Comparison of ENCODE assay signal across 2 cellular contexts in the genomic region with DNA sequence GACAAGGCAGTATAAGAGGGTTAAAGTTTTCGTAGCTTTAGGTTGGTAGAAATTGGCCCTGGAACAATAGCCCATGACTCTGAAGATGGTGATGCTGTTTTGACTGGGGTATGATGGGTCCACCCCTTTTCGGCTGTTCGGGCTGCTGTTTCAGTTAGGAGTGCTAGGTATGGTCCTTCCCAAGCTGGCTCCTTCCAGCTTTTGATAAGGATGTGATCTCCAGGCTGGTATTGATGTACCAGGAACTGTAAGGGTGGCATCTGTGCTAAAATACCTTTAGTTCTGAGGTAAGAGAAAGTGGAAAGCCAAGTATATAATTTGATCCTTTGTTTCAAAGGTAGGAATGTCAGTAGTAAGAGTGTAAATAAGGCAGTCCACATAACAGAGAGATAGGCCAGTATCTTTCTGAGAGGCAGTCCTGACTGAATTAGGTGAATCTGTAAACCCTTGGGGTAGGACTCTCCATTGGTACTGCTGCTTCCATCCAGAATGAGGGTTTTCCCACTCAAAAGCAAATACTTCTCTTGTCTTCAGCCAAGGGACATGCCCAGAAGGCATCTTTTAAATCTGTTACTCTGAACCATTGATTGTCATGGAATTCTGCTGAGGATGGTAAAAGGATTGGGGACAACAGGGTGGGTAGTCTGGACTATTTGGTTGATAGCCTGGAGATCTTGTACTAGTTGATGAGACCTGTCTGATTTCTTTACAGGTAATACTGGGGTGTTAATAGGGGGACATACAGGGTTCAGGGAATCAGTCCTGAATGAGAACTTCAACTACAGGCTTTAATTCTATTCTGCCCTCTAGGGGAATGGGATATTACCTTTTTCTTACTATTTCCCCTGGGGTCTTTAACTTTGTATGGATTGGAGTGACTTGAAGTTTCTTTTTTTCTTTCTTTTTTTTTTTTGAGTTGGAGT.
TF ChIP-seq lines count a peak whose summit lies in the region.

No MANE protein-coding gene starts in this region.

TF ChIP-seq in SK-N-SH, 30 proteins besides CTCF, POLR2A, EP300 and RAD21 (continued from another document):
- TF ChIP-seq, protein P1, sequence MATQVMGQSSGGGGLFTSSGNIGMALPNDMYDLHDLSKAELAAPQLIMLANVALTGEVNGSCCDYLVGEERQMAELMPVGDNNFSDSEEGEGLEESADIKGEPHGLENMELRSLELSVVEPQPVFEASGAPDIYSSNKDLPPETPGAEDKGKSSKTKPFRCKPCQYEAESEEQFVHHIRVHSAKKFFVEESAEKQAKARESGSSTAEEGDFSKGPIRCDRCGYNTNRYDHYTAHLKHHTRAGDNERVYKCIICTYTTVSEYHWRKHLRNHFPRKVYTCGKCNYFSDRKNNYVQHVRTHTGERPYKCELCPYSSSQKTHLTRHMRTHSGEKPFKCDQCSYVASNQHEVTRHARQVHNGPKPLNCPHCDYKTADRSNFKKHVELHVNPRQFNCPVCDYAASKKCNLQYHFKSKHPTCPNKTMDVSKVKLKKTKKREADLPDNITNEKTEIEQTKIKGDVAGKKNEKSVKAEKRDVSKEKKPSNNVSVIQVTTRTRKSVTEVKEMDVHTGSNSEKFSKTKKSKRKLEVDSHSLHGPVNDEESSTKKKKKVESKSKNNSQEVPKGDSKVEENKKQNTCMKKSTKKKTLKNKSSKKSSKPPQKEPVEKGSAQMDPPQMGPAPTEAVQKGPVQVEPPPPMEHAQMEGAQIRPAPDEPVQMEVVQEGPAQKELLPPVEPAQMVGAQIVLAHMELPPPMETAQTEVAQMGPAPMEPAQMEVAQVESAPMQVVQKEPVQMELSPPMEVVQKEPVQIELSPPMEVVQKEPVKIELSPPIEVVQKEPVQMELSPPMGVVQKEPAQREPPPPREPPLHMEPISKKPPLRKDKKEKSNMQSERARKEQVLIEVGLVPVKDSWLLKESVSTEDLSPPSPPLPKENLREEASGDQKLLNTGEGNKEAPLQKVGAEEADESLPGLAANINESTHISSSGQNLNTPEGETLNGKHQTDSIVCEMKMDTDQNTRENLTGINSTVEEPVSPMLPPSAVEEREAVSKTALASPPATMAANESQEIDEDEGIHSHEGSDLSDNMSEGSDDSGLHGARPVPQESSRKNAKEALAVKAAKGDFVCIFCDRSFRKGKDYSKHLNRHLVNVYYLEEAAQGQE (IDR thresholded peaks at IDR 0.05; ENCODE audit: low read depth, low read length): no peak

TF ChIP-seq in SK-N-SH treated with all-trans-retinoic acid at 6 μM for 48 hours, 23 proteins besides CTCF, POLR2A, EP300 and RAD21 (continued from another document):
- TF ChIP-seq, protein P2, sequence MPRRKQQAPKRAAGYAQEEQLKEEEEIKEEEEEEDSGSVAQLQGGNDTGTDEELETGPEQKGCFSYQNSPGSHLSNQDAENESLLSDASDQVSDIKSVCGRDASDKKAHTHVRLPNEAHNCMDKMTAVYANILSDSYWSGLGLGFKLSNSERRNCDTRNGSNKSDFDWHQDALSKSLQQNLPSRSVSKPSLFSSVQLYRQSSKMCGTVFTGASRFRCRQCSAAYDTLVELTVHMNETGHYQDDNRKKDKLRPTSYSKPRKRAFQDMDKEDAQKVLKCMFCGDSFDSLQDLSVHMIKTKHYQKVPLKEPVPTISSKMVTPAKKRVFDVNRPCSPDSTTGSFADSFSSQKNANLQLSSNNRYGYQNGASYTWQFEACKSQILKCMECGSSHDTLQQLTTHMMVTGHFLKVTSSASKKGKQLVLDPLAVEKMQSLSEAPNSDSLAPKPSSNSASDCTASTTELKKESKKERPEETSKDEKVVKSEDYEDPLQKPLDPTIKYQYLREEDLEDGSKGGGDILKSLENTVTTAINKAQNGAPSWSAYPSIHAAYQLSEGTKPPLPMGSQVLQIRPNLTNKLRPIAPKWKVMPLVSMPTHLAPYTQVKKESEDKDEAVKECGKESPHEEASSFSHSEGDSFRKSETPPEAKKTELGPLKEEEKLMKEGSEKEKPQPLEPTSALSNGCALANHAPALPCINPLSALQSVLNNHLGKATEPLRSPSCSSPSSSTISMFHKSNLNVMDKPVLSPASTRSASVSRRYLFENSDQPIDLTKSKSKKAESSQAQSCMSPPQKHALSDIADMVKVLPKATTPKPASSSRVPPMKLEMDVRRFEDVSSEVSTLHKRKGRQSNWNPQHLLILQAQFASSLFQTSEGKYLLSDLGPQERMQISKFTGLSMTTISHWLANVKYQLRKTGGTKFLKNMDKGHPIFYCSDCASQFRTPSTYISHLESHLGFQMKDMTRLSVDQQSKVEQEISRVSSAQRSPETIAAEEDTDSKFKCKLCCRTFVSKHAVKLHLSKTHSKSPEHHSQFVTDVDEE (CRISPR knock-in tag; IDR thresholded peaks at IDR 0.05): no peak
- TF ChIP-seq ESRRG (CRISPR knock-in tag; IDR thresholded peaks at IDR 0.05): no peak
- no peak for TF ChIP-seq ZNF565 (CRISPR knock-in tag; conservative IDR thresholded peaks at IDR 0.05; ENCODE audit: low read depth)
- no peak for TF ChIP-seq OSR1 (CRISPR knock-in tag; IDR thresholded peaks at IDR 0.05)
- TF ChIP-seq, protein P3, sequence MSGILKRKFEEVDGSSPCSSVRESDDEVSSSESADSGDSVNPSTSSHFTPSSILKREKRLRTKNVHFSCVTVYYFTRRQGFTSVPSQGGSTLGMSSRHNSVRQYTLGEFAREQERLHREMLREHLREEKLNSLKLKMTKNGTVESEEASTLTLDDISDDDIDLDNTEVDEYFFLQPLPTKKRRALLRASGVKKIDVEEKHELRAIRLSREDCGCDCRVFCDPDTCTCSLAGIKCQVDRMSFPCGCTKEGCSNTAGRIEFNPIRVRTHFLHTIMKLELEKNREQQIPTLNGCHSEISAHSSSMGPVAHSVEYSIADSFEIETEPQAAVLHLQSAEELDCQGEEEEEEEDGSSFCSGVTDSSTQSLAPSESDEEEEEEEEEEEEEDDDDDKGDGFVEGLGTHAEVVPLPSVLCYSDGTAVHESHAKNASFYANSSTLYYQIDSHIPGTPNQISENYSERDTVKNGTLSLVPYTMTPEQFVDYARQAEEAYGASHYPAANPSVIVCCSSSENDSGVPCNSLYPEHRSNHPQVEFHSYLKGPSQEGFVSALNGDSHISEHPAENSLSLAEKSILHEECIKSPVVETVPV (CRISPR knock-in tag; IDR thresholded peaks at IDR 0.05): no peak
- no peak for TF ChIP-seq CSDC2 (CRISPR knock-in tag; IDR thresholded peaks at IDR 0.05)
- TF ChIP-seq, protein P4, sequence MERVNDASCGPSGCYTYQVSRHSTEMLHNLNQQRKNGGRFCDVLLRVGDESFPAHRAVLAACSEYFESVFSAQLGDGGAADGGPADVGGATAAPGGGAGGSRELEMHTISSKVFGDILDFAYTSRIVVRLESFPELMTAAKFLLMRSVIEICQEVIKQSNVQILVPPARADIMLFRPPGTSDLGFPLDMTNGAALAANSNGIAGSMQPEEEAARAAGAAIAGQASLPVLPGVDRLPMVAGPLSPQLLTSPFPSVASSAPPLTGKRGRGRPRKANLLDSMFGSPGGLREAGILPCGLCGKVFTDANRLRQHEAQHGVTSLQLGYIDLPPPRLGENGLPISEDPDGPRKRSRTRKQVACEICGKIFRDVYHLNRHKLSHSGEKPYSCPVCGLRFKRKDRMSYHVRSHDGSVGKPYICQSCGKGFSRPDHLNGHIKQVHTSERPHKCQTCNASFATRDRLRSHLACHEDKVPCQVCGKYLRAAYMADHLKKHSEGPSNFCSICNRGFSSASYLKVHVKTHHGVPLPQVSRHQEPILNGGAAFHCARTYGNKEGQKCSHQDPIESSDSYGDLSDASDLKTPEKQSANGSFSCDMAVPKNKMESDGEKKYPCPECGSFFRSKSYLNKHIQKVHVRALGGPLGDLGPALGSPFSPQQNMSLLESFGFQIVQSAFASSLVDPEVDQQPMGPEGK (CRISPR knock-in tag; IDR thresholded peaks at IDR 0.05; ENCODE audit: borderline replicate concordance): no peak
- TF ChIP-seq GLIS3 (CRISPR knock-in tag; IDR thresholded peaks at IDR 0.05): no peak
- no peak for TF ChIP-seq TCF4 (CRISPR knock-in tag; IDR thresholded peaks at IDR 0.05; ENCODE audit: borderline replicate concordance)
- no peak for TF ChIP-seq TOX (CRISPR knock-in tag; IDR thresholded peaks at IDR 0.05; ENCODE audit: borderline replicate concordance)
- TF ChIP-seq ZC3H10 (CRISPR knock-in tag; IDR thresholded peaks at IDR 0.05): no peak
- no peak for TF ChIP-seq SNAI2 (CRISPR knock-in tag; IDR thresholded peaks at IDR 0.05)
- TF ChIP-seq, protein P5, sequence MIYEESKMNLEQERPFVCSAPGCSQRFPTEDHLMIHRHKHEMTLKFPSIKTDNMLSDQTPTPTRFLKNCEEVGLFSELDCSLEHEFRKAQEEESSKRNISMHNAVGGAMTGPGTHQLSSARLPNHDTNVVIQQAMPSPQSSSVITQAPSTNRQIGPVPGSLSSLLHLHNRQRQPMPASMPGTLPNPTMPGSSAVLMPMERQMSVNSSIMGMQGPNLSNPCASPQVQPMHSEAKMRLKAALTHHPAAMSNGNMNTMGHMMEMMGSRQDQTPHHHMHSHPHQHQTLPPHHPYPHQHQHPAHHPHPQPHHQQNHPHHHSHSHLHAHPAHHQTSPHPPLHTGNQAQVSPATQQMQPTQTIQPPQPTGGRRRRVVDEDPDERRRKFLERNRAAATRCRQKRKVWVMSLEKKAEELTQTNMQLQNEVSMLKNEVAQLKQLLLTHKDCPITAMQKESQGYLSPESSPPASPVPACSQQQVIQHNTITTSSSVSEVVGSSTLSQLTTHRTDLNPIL (CRISPR knock-in tag; IDR thresholded peaks at IDR 0.05; ENCODE audit: low read depth): no peak
- no peak for TF ChIP-seq BACH2 (CRISPR knock-in tag; IDR thresholded peaks at IDR 0.05; ENCODE audit: borderline replicate concordance)
- TF ChIP-seq ISL1 (CRISPR knock-in tag; IDR thresholded peaks at IDR 0.05): no peak
